28 cellular contexts compared by ENCODE assay signal in the genomic region with DNA sequence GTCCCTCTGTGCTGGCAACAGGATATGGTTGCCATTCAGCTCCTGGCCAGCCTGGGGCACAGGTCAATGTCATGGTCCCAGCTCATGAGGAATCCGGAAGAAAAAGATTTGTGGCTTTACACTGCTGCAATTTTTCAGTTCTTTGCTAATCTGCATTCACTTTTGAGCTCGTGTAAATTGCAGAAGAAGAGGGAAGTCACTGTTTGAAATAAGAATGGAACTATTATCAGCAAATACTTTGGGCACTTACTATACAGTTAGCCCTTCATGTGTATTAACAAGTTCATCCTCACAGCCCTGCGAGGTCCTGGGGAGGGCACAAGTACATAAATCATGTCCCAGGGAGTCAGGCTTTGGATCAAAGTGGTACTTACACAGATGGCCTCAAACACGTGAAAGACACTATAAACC. TPM values are rescaled to one million over a fixed set of nuclear protein-coding genes. Genes with fewer than 3 reads are reported as not detected.
DNase-seq lines count a peak whose midpoint lies in the region; ATAC-seq and TF ChIP-seq lines count a peak whose summit lies in the region.
"Had no signal": no experiment of that assay in that cellular context is flagged by ENCODE, and none has a peak within 500 bp of the region (broad histone marks: within the 10 kb centered on the region; RNA-seq: fewer than 3 reads in every experiment).

No MANE protein-coding gene starts in this region.

- H3K9me3 Mint-ChIP-seq in memory B cell: no peaks in the 10 kb centered on the region
- no peaks in the 10 kb centered on the region for H3K9me3 Mint-ChIP-seq in activated T-helper 17 cell treated with anti-CD3 and anti-CD28 coated beads, Interleukin-2, amount 50 U/mL, for 72 hours
- H3K9me3 Mint-ChIP-seq: activated naive CD8-positive, alpha-beta T cell treated with anti-CD3 and anti-CD28 coated beads, Interleukin-2, amount 10 ng/mL, durations not matched to agents 7 days and 5 days; activated T-helper 2 cell treated with anti-CD3 and anti-CD28 coated beads, Interferon-gamma antibody, Interleukin-2, Interleukin-4, amounts not matched to agents 10 μg/mL and 5 μg/mL and 100 μg/mL, durations not matched to agents 14 hours and 24 hours and 36 hours; HFFc6; T-cell had no signal

- H3K4me3 ChIP-seq in right atrium auricular region: no peak overlapping the region
- H3K4me3 ChIP-seq: BLaER1, lung, upper lobe of left lung had no signal

- H3K4me3 Mint-ChIP-seq in memory B cell: no peak overlapping the region
- no peak overlapping the region for H3K4me3 Mint-ChIP-seq in activated T-helper 17 cell treated with anti-CD3 and anti-CD28 coated beads, Interleukin-2, amount 50 U/mL, for 72 hours
- H3K4me3 Mint-ChIP-seq: activated naive CD8-positive, alpha-beta T cell treated with anti-CD3 and anti-CD28 coated beads, Interleukin-2, amount 10 ng/mL, durations not matched to agents 7 days and 5 days; HFFc6; T-cell had no signal

- peak; percentile 42 for DNase-seq in right atrium auricular region (ENCODE audit: low spot score)
- no peak for DNase-seq in Right ventricle myocardium inferior (ENCODE audit: missing footprints)
- DNase-seq in SKM-1 treated with dmso at 0.1 percent for 144 hours (lab: John Stamatoyannopoulos, UW; ENCODE audit: unreplicated experiment): peak; percentile 54
- no peak for DNase-seq in memory B cell (ENCODE audit: low spot score in 2 of 2)
- no peak for DNase-seq in activated T-cell treated with anti-CD3 and anti-CD28 coated beads for 4 hours
- DNase-seq: activated CD4-positive, alpha-beta T cell treated with anti-CD3 and anti-CD28 coated beads for 48 hours; activated naive CD8-positive, alpha-beta T cell treated with anti-CD3 and anti-CD28 coated beads, Interleukin-2, amount 10 ng/mL, durations not matched to agents 7 days and 5 days; effector CD4-positive, alpha-beta T cell; foreskin fibroblast; HFFc6; hypothalamus; NCI-H1105 treated with DMSO at 0.1 percent for 48 hours; NCI-H2107; NCI-H510A treated with DMSO at 0.1 percent for 48 hours; SHP77; stimulated activated CD4-positive, alpha-beta T cell treated with anti-CD3 and anti-CD28 coated beads, Interleukin-12 subunit alpha, Interleukin-12 subunit beta, amount 100 ng/mL, for 4 hours; T-cell; upper lobe of left lung had no signal

- peak overlapping the region; percentile 15 for H3K27ac Mint-ChIP-seq in memory B cell
- H3K27ac Mint-ChIP-seq in activated T-helper 17 cell treated with anti-CD3 and anti-CD28 coated beads, Interleukin-2, amount 50 U/mL, for 72 hours: no peak overlapping the region
- H3K27ac Mint-ChIP-seq: activated naive CD8-positive, alpha-beta T cell treated with anti-CD3 and anti-CD28 coated beads, Interleukin-2, amount 10 ng/mL, durations not matched to agents 7 days and 5 days; activated T-helper 2 cell treated with anti-CD3 and anti-CD28 coated beads, Interferon-gamma antibody, Interleukin-2, Interleukin-4, amounts not matched to agents 10 μg/mL and 5 μg/mL and 100 μg/mL, durations not matched to agents 14 hours and 24 hours and 36 hours; HFFc6; T-cell had no signal

- intact Hi-C loops in Right ventricle myocardium inferior (cut with DNase I): loop anchor here (10.0 kb wide), 1 partner anchor 53 kb away; no protein-coding TSS in a partner anchor

- peaks cover 0 to 18% of the 10 kb centered on the region in 2 donors for H3K4me1 ChIP-seq in right atrium auricular region
- H3K4me1 ChIP-seq: BLaER1 had no signal

- no peaks in the 10 kb centered on the region for H3K27me3 Mint-ChIP-seq in memory B cell
- no peaks in the 10 kb centered on the region for H3K27me3 Mint-ChIP-seq in activated T-helper 17 cell treated with anti-CD3 and anti-CD28 coated beads, Interleukin-2, amount 50 U/mL, for 72 hours
- H3K27me3 Mint-ChIP-seq: T-cell had no signal

- no peaks in the 10 kb centered on the region for H3K36me3 ChIP-seq in right atrium auricular region
- H3K36me3 ChIP-seq: BLaER1, upper lobe of left lung had no signal

- H3K36me3 Mint-ChIP-seq in memory B cell: no peaks in the 10 kb centered on the region
- H3K36me3 Mint-ChIP-seq in activated T-helper 17 cell treated with anti-CD3 and anti-CD28 coated beads, Interleukin-2, amount 50 U/mL, for 72 hours (ENCODE audit: low read depth): no peaks in the 10 kb centered on the region
- H3K36me3 Mint-ChIP-seq: activated naive CD8-positive, alpha-beta T cell treated with anti-CD3 and anti-CD28 coated beads, Interleukin-2, amount 10 ng/mL, durations not matched to agents 7 days and 5 days; T-cell had no signal

- H3K9me3 ChIP-seq in right atrium auricular region: no peaks in the 10 kb centered on the region
- H3K9me3 ChIP-seq: BLaER1, upper lobe of left lung had no signal

- H3K27ac ChIP-seq in right atrium auricular region: no peak overlapping the region
- H3K27ac ChIP-seq: BLaER1 had no signal

- no peak for TF ChIP-seq CTCF in right atrium auricular region (IDR thresholded peaks at IDR 0.05)

- H3K4me1 Mint-ChIP-seq in memory B cell: peaks cover 7% of the 10 kb centered on the region
- H3K4me1 Mint-ChIP-seq in activated T-helper 17 cell treated with anti-CD3 and anti-CD28 coated beads, Interleukin-2, amount 50 U/mL, for 72 hours: no peaks in the 10 kb centered on the region
- H3K4me1 Mint-ChIP-seq: activated naive CD8-positive, alpha-beta T cell treated with anti-CD3 and anti-CD28 coated beads, Interleukin-2, amount 10 ng/mL, durations not matched to agents 7 days and 5 days; T-cell had no signal

- no peaks in the 10 kb centered on the region for H3K27me3 ChIP-seq in right atrium auricular region
- H3K27me3 ChIP-seq: BLaER1, upper lobe of left lung had no signal

- ATAC-seq in Right ventricle myocardium inferior: no peak
- no peak for ATAC-seq in memory B cell (ENCODE audit: low read depth)
- ATAC-seq in HG02973 (IDR thresholded peaks at IDR 0.05; ENCODE audit: unreplicated experiment): no peak
- ATAC-seq in HG02884 (IDR thresholded peaks at IDR 0.05; ENCODE audit: unreplicated experiment): no peak
- no peak for ATAC-seq in activated T-helper 17 cell treated with anti-CD3 and anti-CD28 coated beads, Interleukin-2, amount 50 U/mL, for 72 hours (replicated peaks)
- ATAC-seq: T-cell had no signal

RNA-seq across cellular contexts. Expression of a gene that starts 14.1 kb away (rescaled TPM):
- total RNA-seq in right atrium auricular region: not detected
- not detected for total RNA-seq in Right ventricle myocardium inferior
- total RNA-seq in activated T-helper 17 cell treated with anti-CD3 and anti-CD28 coated beads, Interleukin-2, amount 50 U/mL, for 72 hours: not detected
- total RNA-seq: activated naive CD8-positive, alpha-beta T cell treated with anti-CD3 and anti-CD28 coated beads, Interleukin-2, amount 10 ng/mL, durations not matched to agents 7 days and 5 days; activated T-helper 2 cell treated with anti-CD3 and anti-CD28 coated beads, Interferon-gamma antibody, Interleukin-2, Interleukin-4, amounts not matched to agents 10 μg/mL and 5 μg/mL and 100 μg/mL, durations not matched to agents 14 hours and 24 hours and 36 hours; chondrocyte; Daoy; epithelial cell of proximal tubule; HFFc6; OCI-LY7; T-cell had no signal

RNA-seq across cellular contexts. Expression of a gene that starts 45.9 kb away (rescaled TPM):
- total RNA-seq in right atrium auricular region (1 to 10 TPM in 1 of 2 donors, under 1 TPM in 1; 0.22 to 1.8 TPM), Right ventricle myocardium inferior (not detected)
- not detected for total RNA-seq in activated T-helper 17 cell treated with anti-CD3 and anti-CD28 coated beads, Interleukin-2, amount 50 U/mL, for 72 hours
- total RNA-seq: activated naive CD8-positive, alpha-beta T cell treated with anti-CD3 and anti-CD28 coated beads, Interleukin-2, amount 10 ng/mL, durations not matched to agents 7 days and 5 days; activated T-helper 2 cell treated with anti-CD3 and anti-CD28 coated beads, Interferon-gamma antibody, Interleukin-2, Interleukin-4, amounts not matched to agents 10 μg/mL and 5 μg/mL and 100 μg/mL, durations not matched to agents 14 hours and 24 hours and 36 hours; chondrocyte; Daoy; T-cell had no signal

RNA-seq across cellular contexts. Expression of a gene that starts 53.7 kb away (rescaled TPM):
- total RNA-seq in right atrium auricular region (10 to 100 TPM; 45.8 to 52.3 TPM), Right ventricle myocardium inferior (64.4 TPM)
- total RNA-seq in activated T-helper 17 cell treated with anti-CD3 and anti-CD28 coated beads, Interleukin-2, amount 50 U/mL, for 72 hours: 10 to 100 TPM; 14.9 to 26.7 TPM

Comparison
In these comparisons a context has a peak if more than half of its experiments do, and no peak if none do; other contexts are left out.
1. DNase-seq: peak in right atrium auricular region (single experiment) and SKM-1 treated with dmso at 0.1 percent for 144 hours (single experiment); none in Right ventricle myocardium inferior (single experiment), memory B cell (0 of 2) and activated T-cell treated with anti-CD3 and anti-CD28 coated beads for 4 hours (single experiment).